In genomic region chr11:12662101-12662500, GRCh38 we compare ENCODE assay signal across 22 cellular contexts. TPM values are rescaled to one million over a fixed set of nuclear protein-coding genes. Genes with fewer than 3 reads are reported as not detected.
"Had no signal": no experiment of that assay in that cellular context is flagged by ENCODE, and none has a peak within 500 bp of the region (broad histone marks: within the 10 kb centered on the region; RNA-seq: fewer than 3 reads in every experiment).

No MANE protein-coding gene starts in this region.

- H3K4me1 Mint-ChIP-seq: natural killer cell; nephron; neural progenitor cell; stimulated activated effector memory CD8-positive, alpha-beta T cell treated with anti-CD3 and anti-CD28 coated beads, Interleukin-12 subunit alpha, Interleukin-12 subunit beta, amount 100 ng/mL, for 72 hours; stimulated activated naive B cell treated with anti-CD40 and anti-IgM and Interleukin-4, amounts not matched to agents 10 μg/mL and 1 μg/mL and 100 μg/mL, for 72 hours had no signal

- H3K9me3 Mint-ChIP-seq: stimulated activated effector memory CD8-positive, alpha-beta T cell treated with anti-CD3 and anti-CD28 coated beads, Interleukin-12 subunit alpha, Interleukin-12 subunit beta, amount 100 ng/mL, for 72 hours had no signal

- H3K36me3 Mint-ChIP-seq: natural killer cell; neural progenitor cell; stimulated activated effector memory CD8-positive, alpha-beta T cell treated with anti-CD3 and anti-CD28 coated beads, Interleukin-12 subunit alpha, Interleukin-12 subunit beta, amount 100 ng/mL, for 72 hours; stimulated activated naive B cell treated with anti-CD40 and anti-IgM and Interleukin-4, amounts not matched to agents 10 μg/mL and 1 μg/mL and 100 μg/mL, for 72 hours had no signal

- DNase-seq: natural killer cell; nucleus accumbens; pancreas; psoas muscle; right cardiac atrium; right lobe of liver; sigmoid colon; small intestine; stimulated activated CD4-positive, alpha-beta T cell treated with anti-CD3 and anti-CD28 coated beads, Interleukin-15, amount 100 ng/mL, for 24 hours; stimulated activated CD4-positive, alpha-beta T cell treated with anti-CD3 and anti-CD28 coated beads, Interleukin-2, amount 100 ng/mL, for 24 hours; stimulated activated CD4-positive, alpha-beta T cell treated with anti-CD3 and anti-CD28 coated beads, Interleukin-2, amount 100 ng/mL, for 48 hours; stimulated activated CD4-positive, alpha-beta T cell treated with anti-CD3 and anti-CD28 coated beads, Interleukin-4, amount 100 ng/mL, for 24 hours; stimulated activated naive B cell treated with anti-CD40 and anti-IgM and Interleukin-4, amounts not matched to agents 10 μg/mL and 1 μg/mL and 100 μg/mL, for 72 hours; stimulated activated naive CD4-positive, alpha-beta T cell treated with Interleukin-2 at 50 U/mL for 16 hours; stomach; thyroid gland; trophoblast cell; upper lobe of left lung had no signal

- ATAC-seq: natural killer cell; pancreas; psoas muscle; right cardiac atrium; right lobe of liver; stimulated activated effector memory CD8-positive, alpha-beta T cell treated with anti-CD3 and anti-CD28 coated beads, Interleukin-12 subunit alpha, Interleukin-12 subunit beta, amount 100 ng/mL, for 72 hours; stimulated activated naive B cell treated with anti-CD40 and anti-IgM and Interleukin-4, amounts not matched to agents 10 μg/mL and 1 μg/mL and 100 μg/mL, for 72 hours had no signal

- H3K27ac Mint-ChIP-seq: natural killer cell; nephron; neural progenitor cell; stimulated activated effector memory CD8-positive, alpha-beta T cell treated with anti-CD3 and anti-CD28 coated beads, Interleukin-12 subunit alpha, Interleukin-12 subunit beta, amount 100 ng/mL, for 72 hours; stimulated activated naive B cell treated with anti-CD40 and anti-IgM and Interleukin-4, amounts not matched to agents 10 μg/mL and 1 μg/mL and 100 μg/mL, for 72 hours; stimulated activated naive CD8-positive, alpha-beta T cell treated with anti-CD3 and anti-CD28 coated beads, Interleukin-15, Interleukin-2, amounts not matched to agents 100 ng/mL and 50 ng/mL, for 24 hours had no signal

- H3K4me3 Mint-ChIP-seq: natural killer cell; nephron; neural progenitor cell; stimulated activated effector memory CD8-positive, alpha-beta T cell treated with anti-CD3 and anti-CD28 coated beads, Interleukin-12 subunit alpha, Interleukin-12 subunit beta, amount 100 ng/mL, for 72 hours; stimulated activated naive B cell treated with anti-CD40 and anti-IgM and Interleukin-4, amounts not matched to agents 10 μg/mL and 1 μg/mL and 100 μg/mL, for 72 hours; stimulated activated naive CD8-positive, alpha-beta T cell treated with anti-CD3 and anti-CD28 coated beads, Interleukin-15, Interleukin-2, amounts not matched to agents 100 ng/mL and 50 ng/mL, for 24 hours had no signal

RNA-seq across cellular contexts. Expression of gene TEAD1, which starts 12.1 kb away (rescaled TPM):
- total RNA-seq: natural killer cell had no signal
